17 cellular contexts compared by ENCODE assay signal in the genomic region with DNA sequence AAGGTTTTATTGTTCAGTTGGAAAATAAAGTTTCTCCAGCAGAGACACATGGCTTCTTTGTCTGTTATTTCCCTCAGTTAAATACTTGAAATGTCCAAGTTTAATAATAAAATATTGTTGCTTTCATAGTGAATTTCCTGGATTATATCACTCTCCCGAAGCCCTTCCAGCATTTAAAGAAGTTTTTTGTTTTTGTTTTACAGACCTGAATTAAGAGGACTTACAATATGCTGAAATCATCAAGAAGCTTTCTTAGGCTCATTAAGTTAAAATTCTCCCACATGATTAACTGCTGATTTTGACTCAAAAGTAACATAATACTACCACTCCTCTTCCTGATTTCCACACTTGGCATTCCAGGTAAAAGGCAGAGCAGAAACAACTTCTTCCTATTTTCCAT. TPM values are rescaled to one million over a fixed set of nuclear protein-coding genes. Genes with fewer than 3 reads are reported as not detected.
DNase-seq lines count a peak whose midpoint lies in the region; ATAC-seq, FAIRE-seq and TF ChIP-seq lines count a peak whose summit lies in the region.
"Had no signal": no experiment of that assay in that cellular context is flagged by ENCODE, and none has a peak within 500 bp of the region (broad histone marks: within the 10 kb centered on the region; RNA-seq: fewer than 3 reads in every experiment).

No MANE protein-coding gene starts in this region.

- H3K36me3 Mint-ChIP-seq in nephron progenitor cell (ENCODE audit: low read depth) = peaks cover 34% of the 10 kb centered on the region

- H3K4me3 ChIP-seq in body of pancreas = no peak overlapping the region
- H3K4me3 ChIP-seq: A549, BLaER1 had no signal

- no peak overlapping the region for H3K27ac ChIP-seq in body of pancreas
- H3K27ac ChIP-seq: A549, BLaER1, HL-60 had no signal

- peak; percentile 94 for FAIRE-seq in endometrium (lab: Jason Lieb, UNC)
- FAIRE-seq: A549, GM12892 had no signal

- in situ Hi-C loops in SK-MEL-5 (cut with HindIII; ENCODE audit: low pct_unique_long_range_greater_than_20kb, low sequenced_read_pairs) = no loop called here

- H3K27ac Mint-ChIP-seq in nephron progenitor cell = peak overlapping the region; percentile 9
- H3K27ac Mint-ChIP-seq: H9 had no signal

- no peaks in the 10 kb centered on the region for H3K36me3 ChIP-seq in body of pancreas (replicated peaks in 1 of 2; ENCODE audit: insufficient read depth in 1 of 2, low read depth in 2 of 2)

- H3K4me1 Mint-ChIP-seq in nephron progenitor cell = peaks cover 6% of the 10 kb centered on the region

- peaks cover 0 to 9% (median 0%) of the 10 kb centered on the region in 3 donors for H3K9me3 ChIP-seq in body of pancreas

- ATAC-seq in HG02884 (IDR thresholded peaks at IDR 0.05; ENCODE audit: unreplicated experiment) (no peak), HG03280 (IDR thresholded peaks at IDR 0.05; ENCODE audit: unreplicated experiment) (no peak), body of pancreas (no peak)
- ATAC-seq: A549 had no signal

- no peak overlapping the region for H3K4me3 Mint-ChIP-seq in nephron progenitor cell
- H3K4me3 Mint-ChIP-seq: CD8-positive, alpha-beta memory T cell; H9 had no signal

- TF ChIP-seq CTCF in nephron progenitor cell (IDR thresholded peaks at IDR 0.05) (no peak), body of pancreas (IDR thresholded peaks at IDR 0.05) (no peak)

- WGBS in body of pancreas, 2 donors = 64 to 69% methylated on average over 1 of the region's 1 CpG

- DNase-seq in SK-MEL-5 (ENCODE audit: low read depth, low spot score) (peak; percentile 38), nephron progenitor cell (no peak), body of pancreas (no peak)
- DNase-seq: AML-193; Caco-2; CD8-positive, alpha-beta memory T cell; DND-41; GDM1; GOT3; H9 had no signal

- no peaks in the 10 kb centered on the region for H3K4me1 ChIP-seq in body of pancreas
- H3K4me1 ChIP-seq: A549, Caco-2 had no signal

- no peaks in the 10 kb centered on the region for H3K27me3 Mint-ChIP-seq in nephron progenitor cell (ENCODE audit: low read depth, poor library complexity)
- H3K27me3 Mint-ChIP-seq: CD8-positive, alpha-beta memory T cell had no signal

- no peaks in the 10 kb centered on the region for H3K27me3 ChIP-seq in body of pancreas
- H3K27me3 ChIP-seq: BLaER1 had no signal

- no peak for TF ChIP-seq POLR2A in body of pancreas (IDR thresholded peaks at IDR 0.05)

- H3K9me3 Mint-ChIP-seq in nephron progenitor cell = peaks cover 36% of the 10 kb centered on the region

- intact Hi-C loops in body of pancreas (cut with DNase I) = no loop called here

RNA-seq across cellular contexts. Expression of a gene that starts 35.9 kb away (rescaled TPM):
- total RNA-seq in SK-MEL-5 (2014; rRNA removed; shearing (Covaris generic)) = 12.6 and 14.0 TPM in 2 replicates
- 13.6 and 13.7 TPM in 2 replicates for polyA plus RNA-seq in SK-MEL-5 (2015; cell fraction: cytosol; rRNA removed)
- 6.9 and 12.9 TPM in 2 replicates for polyA plus RNA-seq in SK-MEL-5 (2015; cell fraction: nucleus; rRNA removed)
- 10 to 100 TPM in 1 of 2 donors, 1 to 10 TPM in 1; 6.2 to 10.9 TPM for total RNA-seq in body of pancreas
